13 cellular contexts compared by ENCODE assay signal in the genomic region with DNA sequence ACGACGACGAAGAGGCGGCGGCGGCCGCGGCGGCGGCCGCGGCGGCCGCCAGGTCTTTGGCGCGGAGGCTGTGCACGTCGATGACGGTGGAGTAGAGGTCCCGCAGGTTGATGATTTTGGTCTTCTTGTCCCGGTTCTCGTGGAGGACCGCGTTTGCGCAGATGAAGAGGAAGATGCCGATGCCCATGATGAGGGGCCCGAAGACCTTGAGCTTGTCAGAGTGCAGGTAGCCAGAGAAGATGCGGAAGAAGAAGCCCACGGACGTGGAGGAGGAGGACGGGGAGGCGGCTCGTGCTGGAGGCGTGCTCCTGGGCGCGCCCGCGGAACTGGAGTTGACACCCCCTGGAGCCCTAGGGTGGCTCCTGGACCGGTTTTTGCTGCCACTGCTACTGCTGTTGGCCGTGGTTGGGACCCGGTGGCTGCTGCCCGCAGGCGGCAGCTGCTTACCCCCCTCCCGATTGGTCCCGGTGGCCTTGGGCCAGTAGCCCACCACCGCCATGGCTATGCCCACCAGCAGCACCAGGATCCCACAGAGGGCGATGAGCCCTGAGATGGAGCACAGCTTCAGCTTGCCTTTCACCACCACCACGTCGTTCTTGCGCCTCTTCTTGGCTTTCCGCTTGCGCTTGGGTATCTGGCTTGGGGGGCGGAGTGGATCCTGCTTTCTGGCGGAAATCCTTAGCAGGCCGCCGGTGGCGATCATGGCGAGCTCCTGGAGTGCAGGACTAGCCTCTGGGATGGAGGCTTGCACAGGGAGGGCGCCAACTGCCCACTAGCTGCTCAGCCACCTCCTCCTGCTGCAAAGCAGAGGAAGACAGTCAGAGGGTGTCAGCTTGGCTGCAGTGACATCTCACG. TPM values are rescaled to one million over a fixed set of nuclear protein-coding genes. Genes with fewer than 3 reads are reported as not detected.
DNase-seq lines count a peak whose midpoint lies in the region; ATAC-seq, FAIRE-seq and TF ChIP-seq lines count a peak whose summit lies in the region.
"Had no signal": no experiment of that assay in that cellular context is flagged by ENCODE, and none has a peak within 500 bp of the region (broad histone marks: within the 10 kb centered on the region; RNA-seq: fewer than 3 reads in every experiment).

No MANE protein-coding gene starts in this region.

- peaks cover 38% of the 10 kb centered on the region for H3K27me3 Mint-ChIP-seq in progenitor cell of endocrine pancreas

- BruUV-seq in IMR-90 (replicated peaks; lab: Mats Ljungman, UMichigan), result no TSS peak

- no peaks in the 10 kb centered on the region for H3K9me3 Mint-ChIP-seq in progenitor cell of endocrine pancreas (ENCODE audit: low read depth)

- intact Hi-C loops in IMR-90 (cut with micrococcal nuclease), result loop anchor here (5.0 kb wide), 1 partner anchor 841 kb away; no protein-coding TSS in a partner anchor

- H3K18ac ChIP-seq in IMR-90 (ENCODE audit: low read depth, low read length), result no peak overlapping the region

- no peak overlapping the region for H2BK20ac ChIP-seq in IMR-90 (ENCODE audit: low read depth, low read length)

- TF ChIP-seq RAD21 in IMR-90 (IDR thresholded peaks at IDR 0.05; ENCODE audit: low read length), result no peak

- peaks cover 19% of the 10 kb centered on the region for H3K4me1 Mint-ChIP-seq in progenitor cell of endocrine pancreas (ENCODE audit: low read depth)

- no peaks in the 10 kb centered on the region for H3K9me3 ChIP-seq in IMR-90 (ENCODE audit: control insufficient read depth, insufficient read depth, low read length)

- H3K79me1 ChIP-seq in IMR-90 (ENCODE audit: low read depth in 1 of 2, low read length in 2 of 2), result peaks cover 4 to 18% of the 10 kb centered on the region in 2 experiments; a peak in 3 of 4 replicates

- no peak overlapping the region for H3K27ac ChIP-seq in IMR-90 (ENCODE audit: insufficient read depth, low read length)
- H3K27ac ChIP-seq: VCaP had no signal

- no peak overlapping the region for H3K4ac ChIP-seq in IMR-90 (ENCODE audit: low read depth, low read length)

- TF ChIP-seq POLR2A in IMR-90 (IDR thresholded peaks at IDR 0.05; ENCODE audit: low read depth, low read length), result no peak

- in situ Hi-C loops in IMR-90 (cut with MboI; ENCODE audit: low sequenced_read_pairs), result no loop called here

- no peak overlapping the region for H4K8ac ChIP-seq in IMR-90 (ENCODE audit: low read depth in 2 of 2, low read length in 2 of 2)

- no peak overlapping the region for H4K91ac ChIP-seq in IMR-90 (ENCODE audit: insufficient read depth, low read depth, low read length)

- H3K23ac ChIP-seq in IMR-90 (ENCODE audit: low read depth, low read length), result no peak overlapping the region

- no peak overlapping the region for H3K14ac ChIP-seq in IMR-90 (replicated peaks; ENCODE audit: low read depth, low read length)

- H2AK5ac ChIP-seq in IMR-90 (ENCODE audit: low read depth, low read length), result peak overlapping the region; percentile 21; the same call in 1 of the 2 replicates

- no peak for FAIRE-seq in RCC 7860 (lab: Jason Lieb, UNC)

- 91% methylated on average over 27 of the region's 60 CpGs; no CpG with 5 or more reads in 1 of the 2 experiments for WGBS in IMR-90 (ENCODE audit: extremely low coverage in 2 of 2, insufficient read length in 1 of 2), 2 experiments

- dilution Hi-C loops in IMR-90 (cut with HindIII; ENCODE audit: low sequenced_read_pairs, unreplicated experiment), result no loop called here

- no peak overlapping the region for H3K56ac ChIP-seq in IMR-90 (ENCODE audit: extremely low read depth, insufficient read depth, low read length)

- no peak overlapping the region for H2AK9ac ChIP-seq in IMR-90 (replicated peaks; ENCODE audit: low read depth, low read length, poor library complexity)

- no peaks in the 10 kb centered on the region for H3K27me3 ChIP-seq in IMR-90 (ENCODE audit: control insufficient read depth, insufficient read depth, low read length)

- no peak overlapping the region for H2AFZ ChIP-seq in IMR-90 (replicated peaks; ENCODE audit: low read length, poor library complexity)

- no peak overlapping the region for H2BK15ac ChIP-seq in IMR-90 (ENCODE audit: low read depth, low read length)

- POLR2A ChIA-PET in IMR-90 (lab: Charles Lee; ENCODE audit: unreplicated experiment), result no interaction called here

- DNase-seq in GM10266 (ENCODE audit: extremely low spot score) (peak; percentile 38), IMR-90 (no peak), progenitor cell of endocrine pancreas (ENCODE audit: low spot score, unreplicated experiment) (no peak), AML-193 (lab: John Stamatoyannopoulos, UW) (no peak), GM19238 (ENCODE audit: insufficient read length, low spot score) (no peak), RCC 7860 (ENCODE audit: low spot score) (no peak)
- DNase-seq: activated gamma-delta T cell treated with Interleukin-2 at 50 U/mL for 16 hours, dermis blood vessel endothelial cell, DMS 273 treated with DMSO at 0.1 percent for 48 hours, NCI-H2227 treated with DMSO at 0.1 percent for 48 hours had no signal

- peaks cover 3% of the 10 kb centered on the region for H3K36me3 Mint-ChIP-seq in progenitor cell of endocrine pancreas (ENCODE audit: insufficient read depth)

- no peak for TF ChIP-seq CTCF in GM10266 (IDR thresholded peaks at IDR 0.05; ENCODE audit: control insufficient read depth, insufficient read depth, low read depth, missing control alignments)
- no peak for TF ChIP-seq CTCF in IMR-90 (conservative IDR thresholded peaks at IDR 0.05; ENCODE audit: low read depth, low read length)
- no peak for TF ChIP-seq CTCF in progenitor cell of endocrine pancreas (IDR thresholded peaks at IDR 0.05; ENCODE audit: unreplicated experiment)

- peaks cover 7% of the 10 kb centered on the region; the same call in 1 of the 2 replicates for H3K4me1 ChIP-seq in IMR-90 (ENCODE audit: control insufficient read depth, insufficient read depth, low read length)

- peak overlapping the region; percentile 59 for H3K4me3 Mint-ChIP-seq in progenitor cell of endocrine pancreas (ENCODE audit: low read depth)

- no peak overlapping the region for H3K9ac ChIP-seq in IMR-90 (ENCODE audit: low read depth, low read length)

- H2BK120ac ChIP-seq in IMR-90 (ENCODE audit: low read depth, low read length), result no peak overlapping the region

- H3K4me3 ChIP-seq in IMR-90 (ENCODE audit: insufficient read depth, low read depth, low read length), result no peak overlapping the region
- peak overlapping the region; percentile 36 for H3K4me3 ChIP-seq in iPS-11a (ENCODE audit: low read depth, low read length)

- H3K36me3 ChIP-seq in IMR-90 (ENCODE audit: control insufficient read depth, insufficient read depth, low read length), result peaks cover 10% of the 10 kb centered on the region

- H2BK5ac ChIP-seq in IMR-90 (ENCODE audit: low read depth, low read length, poor library complexity, severe bottlenecking), result no peak overlapping the region

- ATAC-seq in IMR-90 (ENCODE audit: low read depth) (no peak), GM19452 (IDR thresholded peaks at IDR 0.05; ENCODE audit: unreplicated experiment) (no peak)

- H3K4me2 ChIP-seq in IMR-90 (ENCODE audit: low read depth, low read length), result no peak overlapping the region; the same call in 1 of the 2 replicates

- H4K20me1 ChIP-seq in IMR-90 (ENCODE audit: insufficient read depth, low read length), result peaks cover 5% of the 10 kb centered on the region; the same call in 1 of the 2 replicates

- CTCF ChIA-PET in IMR-90 (lab: Yijun Ruan, JAX), result interaction anchor here (0.8 kb wide), 1 partner anchor 327 kb away, joined by 3 read pairs; no protein-coding TSS in a partner anchor

- no peak overlapping the region for H4K5ac ChIP-seq in IMR-90 (ENCODE audit: low read depth, low read length)

- H3K27ac Mint-ChIP-seq in progenitor cell of endocrine pancreas, result no peak overlapping the region

- 0 out of 2 replicates have a peak, but pooled peaks cover 2% of the 10 kb centered on the region for H3K9me1 ChIP-seq in IMR-90 (ENCODE audit: insufficient read depth, low read length)

TF ChIP-seq in IMR-90, 13 proteins besides CTCF, POLR2A, EP300 and RAD21:
- TF ChIP-seq RFX5 (IDR thresholded peaks at IDR 0.05; ENCODE audit: low read depth, low read length), result no peak
- no peak for TF ChIP-seq RCOR1 (IDR thresholded peaks at IDR 0.05; ENCODE audit: insufficient replicate concordance, low read length)
- no peak for TF ChIP-seq FOS (IDR thresholded peaks at IDR 0.05; ENCODE audit: low read depth, low read length)
- TF ChIP-seq CEBPB (IDR thresholded peaks at IDR 0.05; ENCODE audit: low read depth, low read length), result no peak
- TF ChIP-seq MXI1 (IDR thresholded peaks at IDR 0.05; ENCODE audit: borderline replicate concordance, low read depth, low read length), result no peak
- TF ChIP-seq NFE2L2 (IDR thresholded peaks at IDR 0.05; ENCODE audit: low read depth, low read length), result no peak
- TF ChIP-seq SMC3 (IDR thresholded peaks at IDR 0.05; ENCODE audit: low read depth, low read length), result no peak
- TF ChIP-seq, protein P1, sequence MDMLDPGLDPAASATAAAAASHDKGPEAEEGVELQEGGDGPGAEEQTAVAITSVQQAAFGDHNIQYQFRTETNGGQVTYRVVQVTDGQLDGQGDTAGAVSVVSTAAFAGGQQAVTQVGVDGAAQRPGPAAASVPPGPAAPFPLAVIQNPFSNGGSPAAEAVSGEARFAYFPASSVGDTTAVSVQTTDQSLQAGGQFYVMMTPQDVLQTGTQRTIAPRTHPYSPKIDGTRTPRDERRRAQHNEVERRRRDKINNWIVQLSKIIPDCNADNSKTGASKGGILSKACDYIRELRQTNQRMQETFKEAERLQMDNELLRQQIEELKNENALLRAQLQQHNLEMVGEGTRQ (IDR thresholded peaks at IDR 0.05; ENCODE audit: low read depth, low read length), result no peak
- TF ChIP-seq, protein P2, sequence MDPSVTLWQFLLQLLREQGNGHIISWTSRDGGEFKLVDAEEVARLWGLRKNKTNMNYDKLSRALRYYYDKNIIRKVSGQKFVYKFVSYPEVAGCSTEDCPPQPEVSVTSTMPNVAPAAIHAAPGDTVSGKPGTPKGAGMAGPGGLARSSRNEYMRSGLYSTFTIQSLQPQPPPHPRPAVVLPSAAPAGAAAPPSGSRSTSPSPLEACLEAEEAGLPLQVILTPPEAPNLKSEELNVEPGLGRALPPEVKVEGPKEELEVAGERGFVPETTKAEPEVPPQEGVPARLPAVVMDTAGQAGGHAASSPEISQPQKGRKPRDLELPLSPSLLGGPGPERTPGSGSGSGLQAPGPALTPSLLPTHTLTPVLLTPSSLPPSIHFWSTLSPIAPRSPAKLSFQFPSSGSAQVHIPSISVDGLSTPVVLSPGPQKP (IDR thresholded peaks at IDR 0.05; ENCODE audit: borderline replicate concordance, low read depth, low read length), result no peak
- no peak for TF ChIP-seq CHD1 (IDR thresholded peaks at IDR 0.05; ENCODE audit: low read depth, low read length)
- TF ChIP-seq BHLHE40 (IDR thresholded peaks at IDR 0.05; ENCODE audit: low read depth, low read length), result no peak
- TF ChIP-seq MAFK (IDR thresholded peaks at IDR 0.05; ENCODE audit: low read depth, low read length), result no peak
- TF ChIP-seq MAZ (IDR thresholded peaks at IDR 0.05; ENCODE audit: borderline replicate concordance, low read depth, low read length), result no peak

RNA-seq across cellular contexts. Expression of a gene that starts 3.7 kb away (rescaled TPM):
- 1.4 and 1.7 TPM in 2 replicates for total RNA-seq in IMR-90 (2012; rRNA removed)
- 2.5 and 3.5 TPM in 2 replicates for polyA plus RNA-seq in IMR-90 (2012; rRNA removed)
- polyA plus RNA-seq in IMR-90 (2012; cell fraction: cytosol; rRNA removed), result 0.66 and 5.6 TPM in 2 replicates
- 4.7 and 8.5 TPM in 2 replicates for polyA plus RNA-seq in IMR-90 (2012; cell fraction: nucleus; rRNA removed; ENCODE audit: low replicate concordance)
- total RNA-seq in progenitor cell of endocrine pancreas, result 8.6 and 9.3 TPM in 2 replicates
- total RNA-seq: dermis blood vessel endothelial cell had no signal
